Comparison of ENCODE assay signal across 8 cellular contexts in the genomic region with DNA sequence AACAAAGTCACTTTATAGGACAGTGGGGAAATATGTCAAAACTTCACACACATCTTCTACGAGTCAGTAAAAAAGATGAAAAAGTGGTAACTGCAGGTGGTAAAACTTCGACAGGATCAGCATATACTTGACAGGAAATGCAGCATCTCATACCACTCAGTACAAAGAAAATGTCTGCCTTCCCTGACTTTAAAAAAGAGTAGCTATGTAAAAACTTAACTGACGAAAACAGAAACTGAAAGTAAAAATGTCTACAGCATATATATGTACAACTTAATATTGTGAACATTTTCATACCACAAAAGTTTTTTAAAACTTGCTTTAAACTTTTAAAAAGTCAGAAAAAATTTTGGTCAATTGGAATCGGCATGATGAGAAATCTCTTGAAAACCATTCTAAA. TPM values are rescaled to one million over a fixed set of nuclear protein-coding genes. Genes with fewer than 3 reads are reported as not detected.
DNase-seq lines count a peak whose midpoint lies in the region; FAIRE-seq and TF ChIP-seq lines count a peak whose summit lies in the region.

No MANE protein-coding gene starts in this region.

- peaks cover 28% of the 10 kb centered on the region for H3K36me3 Mint-ChIP-seq in Caco-2 (ENCODE audit: insufficient read depth, unreplicated experiment)
- peaks cover 27% of the 10 kb centered on the region for H3K36me3 Mint-ChIP-seq in activated naive CD8-positive, alpha-beta T cell treated with anti-CD3 and anti-CD28 coated beads for 36 hours

- peak overlapping the region; percentile 90 for H3K4me3 Mint-ChIP-seq in Caco-2 (ENCODE audit: unreplicated experiment)
- peak overlapping the region; percentile 85 for H3K4me3 Mint-ChIP-seq in activated naive CD8-positive, alpha-beta T cell treated with anti-CD3 and anti-CD28 coated beads for 36 hours

- WGBS in thymus: under 1% methylated on average over 4 of the region's 4 CpGs

- no peaks in the 10 kb centered on the region for H3K9me3 Mint-ChIP-seq in Caco-2 (ENCODE audit: unreplicated experiment)
- H3K9me3 Mint-ChIP-seq in activated naive CD8-positive, alpha-beta T cell treated with anti-CD3 and anti-CD28 coated beads for 36 hours: no peaks in the 10 kb centered on the region

- no peaks in the 10 kb centered on the region for H3K27me3 Mint-ChIP-seq in Caco-2 (ENCODE audit: insufficient read depth, unreplicated experiment)
- no peaks in the 10 kb centered on the region for H3K27me3 Mint-ChIP-seq in activated naive CD8-positive, alpha-beta T cell treated with anti-CD3 and anti-CD28 coated beads for 36 hours

- H2AFZ ChIP-seq in keratinocyte (ENCODE audit: control insufficient read depth, low read length): no peak overlapping the region

- no peak for FAIRE-seq in keratinocyte (lab: Jason Lieb, UNC)

- H3K27ac ChIP-seq in HUES48 (ENCODE audit: low read depth, low read length) (peak overlapping the region; percentile 95), keratinocyte (ENCODE audit: control insufficient read depth, insufficient read depth, low read length) (peak overlapping the region; percentile 87), thymus (ENCODE audit: low read depth) (peak overlapping the region; percentile 95)

- H3K4me1 ChIP-seq in Caco-2 (peaks cover 14% of the 10 kb centered on the region), HUES48 (ENCODE audit: control insufficient read depth, insufficient read depth, low read length) (peaks cover 10% of the 10 kb centered on the region; the same call in 1 of the 2 replicates), keratinocyte (ENCODE audit: control insufficient read depth, extremely low read depth, insufficient read depth, low read length) (peaks cover 14% of the 10 kb centered on the region), thymus (ENCODE audit: control insufficient read depth, insufficient read depth, low read length) (peaks cover 7% of the 10 kb centered on the region)

- no peaks in the 10 kb centered on the region for H4K20me1 ChIP-seq in keratinocyte (ENCODE audit: control insufficient read depth, extremely low read depth, insufficient read depth, low read length)

- peaks cover 14% of the 10 kb centered on the region for H3K4me1 Mint-ChIP-seq in Caco-2 (ENCODE audit: low read depth, unreplicated experiment)
- peaks cover 28% of the 10 kb centered on the region for H3K4me1 Mint-ChIP-seq in activated naive CD8-positive, alpha-beta T cell treated with anti-CD3 and anti-CD28 coated beads for 36 hours

- CTCF ChIA-PET in Caco-2 (lab: Charles Lee): interaction anchor here (1.0 kb wide), 1 partner anchor 65 kb away, joined by 6 read pairs; no protein-coding TSS in a partner anchor

- no peaks in the 10 kb centered on the region for H3K9me3 ChIP-seq in Caco-2
- H3K9me3 ChIP-seq in HUES48 (ENCODE audit: control insufficient read depth, insufficient read depth, low read length): no peaks in the 10 kb centered on the region
- H3K9me3 ChIP-seq in keratinocyte (ENCODE audit: control insufficient read depth, low read depth, low read length): no peaks in the 10 kb centered on the region
- no peaks in the 10 kb centered on the region for H3K9me3 ChIP-seq in thymus (ENCODE audit: control insufficient read depth)

- dilution Hi-C loops in keratinocyte (cut with MboI; ENCODE audit: extremely low pct_ligation_motif_present, low sequenced_read_pairs): no loop called here

- POLR2A ChIA-PET in Caco-2 (lab: Charles Lee): interaction anchor here (0.7 to 0.8 kb wide), 2 partner anchors 42 to 326 kb away, joined by 3 to 4 read pairs; no protein-coding TSS in a partner anchor

- peaks cover 60% of the 10 kb centered on the region for H3K79me2 ChIP-seq in keratinocyte (ENCODE audit: control insufficient read depth, insufficient read depth, low read length)

- H3K4me2 ChIP-seq in keratinocyte (ENCODE audit: control insufficient read depth, extremely low read depth, insufficient read depth, low read depth, low read length): peak overlapping the region; percentile 74

- TF ChIP-seq CTCF in Caco-2 (IDR thresholded peaks at IDR 0.05; ENCODE audit: insufficient read depth in 1 of 2, low read depth in 1 of 2, low read length in 1 of 2, severe bottlenecking in 1 of 2, unreplicated experiment in 1 of 2) (no peak), keratinocyte (optimal IDR thresholded peaks at IDR 0.05 in 1 of 3, IDR thresholded peaks at IDR 0.05 in 1 of 3, conservative IDR thresholded peaks at IDR 0.05 in 1 of 3; ENCODE audit: extremely low read depth in 1 of 3, insufficient read depth in 2 of 3, low read length in 3 of 3) (no peak)

- H3K27me3 ChIP-seq in Caco-2 (replicated peaks; ENCODE audit: control insufficient read depth, insufficient read depth, low read length) (no peaks in the 10 kb centered on the region), HUES48 (ENCODE audit: control insufficient read depth, insufficient read depth, low read length) (no peaks in the 10 kb centered on the region), keratinocyte (ENCODE audit: control insufficient read depth, extremely low read depth, insufficient read depth, low read length) (no peaks in the 10 kb centered on the region), thymus (ENCODE audit: control insufficient read depth, insufficient read depth) (no peaks in the 10 kb centered on the region)

- intact Hi-C loops in Caco-2 (cut with micrococcal nuclease; ENCODE audit: unreplicated experiment): loop anchor here (5.0 kb wide), 2 partner anchors 57 to 107 kb away; partner anchors contain the start of gene ATXN7L2

- H3K36me3 ChIP-seq in Caco-2 (ENCODE audit: control insufficient read depth, insufficient read depth, low read length) (no peaks in the 10 kb centered on the region; the same call in 1 of the 2 replicates), HUES48 (ENCODE audit: control insufficient read depth, insufficient read depth, low read length) (peaks cover 24% of the 10 kb centered on the region), keratinocyte (ENCODE audit: control insufficient read depth in 2 of 2, extremely low read depth in 1 of 2, insufficient read depth in 2 of 2, low read length in 2 of 2) (peaks cover 5 to 11% of the 10 kb centered on the region in 2 experiments), thymus (ENCODE audit: control insufficient read depth, insufficient read depth) (peaks cover 8% of the 10 kb centered on the region)

- H3K27ac Mint-ChIP-seq in Caco-2 (ENCODE audit: unreplicated experiment): peak overlapping the region; percentile 95
- peak overlapping the region; percentile 94 for H3K27ac Mint-ChIP-seq in activated naive CD8-positive, alpha-beta T cell treated with anti-CD3 and anti-CD28 coated beads for 36 hours

- no peak for DNase-seq in Caco-2
- no peak for DNase-seq in activated naive CD8-positive, alpha-beta T cell treated with anti-CD3 and anti-CD28 coated beads for 36 hours
- no peak for DNase-seq in keratinocyte (ENCODE audit: low read depth, low spot score)
- no peak for DNase-seq in activated effector memory CD4-positive, alpha-beta T cell treated with Interleukin-2 at 50 U/mL for 16 hours
- DNase-seq in AG20443 (ENCODE audit: low spot score): no peak
- no peak for DNase-seq in NCI-H1417 treated with DMSO at 0.1 percent for 48 hours (lab: John Stamatoyannopoulos, UW)

- BruUV-seq in Caco-2 (replicated peaks; lab: Mats Ljungman, UMichigan): no TSS peak

- H3K9ac ChIP-seq in HUES48 (ENCODE audit: low read depth, low read length): peak overlapping the region; percentile 73
- H3K9ac ChIP-seq in keratinocyte (ENCODE audit: control insufficient read depth, extremely low read depth, insufficient read depth, low read length): peak overlapping the region; percentile 89

- H3K4me3 ChIP-seq in Caco-2 (ENCODE audit: low read depth, low read length) (peak overlapping the region; percentile 61), HUES48 (ENCODE audit: low read depth, low read length) (peak overlapping the region; percentile 97), keratinocyte (ENCODE audit: control insufficient read depth in 2 of 3, extremely low read depth in 1 of 3, insufficient read depth in 2 of 3, low read depth in 1 of 3, low read length in 3 of 3) (peak overlapping the region; percentile 97 to 100 (median 100)), thymus (ENCODE audit: low read length) (peak overlapping the region; percentile 92)

- no peaks in the 10 kb centered on the region for H3K9me1 ChIP-seq in keratinocyte (ENCODE audit: control insufficient read depth, extremely low read depth, insufficient read depth, low read length)

RNA-seq across cellular contexts. Expression of gene PSMA5, which starts 0.9 kb away (rescaled TPM):
- total RNA-seq in Caco-2 (2022): 82.7 and 97.8 TPM in 2 replicates
- total RNA-seq in activated naive CD8-positive, alpha-beta T cell treated with anti-CD3 and anti-CD28 coated beads for 36 hours: 100 to 1,000 TPM; 247 to 252 TPM
- polyA plus RNA-seq in keratinocyte (111 to 150 TPM (median 131 TPM) in 3 replicates), thymus (72.3 TPM)
- 24.7 TPM for polyA plus RNA-seq in keratinocyte (2011; ENCODE audit: low read depth)
- polyA plus RNA-seq in keratinocyte (2011; cell fraction: cytosol; rRNA removed): 97.8 and 148 TPM in 2 replicates
- 79.7 and 90.6 TPM in 2 replicates for polyA plus RNA-seq in keratinocyte (2011; cell fraction: nucleus; rRNA removed)
- 85.8 and 91.0 TPM in 2 replicates for polyA plus RNA-seq in keratinocyte (2012; ENCODE audit: low replicate concordance)
- polyA minus RNA-seq in keratinocyte: 24.1 to 77.7 TPM (median 57.8 TPM) in 3 replicates
- polyA minus RNA-seq in keratinocyte (2011; cell fraction: cytosol; rRNA and poly(A)+ RNA removed): 48.9 TPM
- 14.5 and 24.8 TPM in 2 replicates for polyA minus RNA-seq in keratinocyte (2011; cell fraction: nucleus; rRNA and poly(A)+ RNA removed)

RNA-seq across cellular contexts. Expression of gene SORT1, which starts 27.7 kb away (rescaled TPM):
- 65.2 and 67.1 TPM in 2 replicates for total RNA-seq in Caco-2 (2022)
- total RNA-seq in activated naive CD8-positive, alpha-beta T cell treated with anti-CD3 and anti-CD28 coated beads for 36 hours: 1 to 10 TPM; 5.6 to 6.6 TPM
- polyA plus RNA-seq in keratinocyte: 1.3 to 2.8 TPM (median 1.6 TPM) in 3 replicates
- polyA plus RNA-seq in keratinocyte (2011; ENCODE audit: low read depth): 25.9 TPM
- polyA plus RNA-seq in keratinocyte (2011; cell fraction: cytosol; rRNA removed): 0.92 and 2.3 TPM in 2 replicates
- 3.3 and 4.3 TPM in 2 replicates for polyA plus RNA-seq in keratinocyte (2011; cell fraction: nucleus; rRNA removed)
- 2.0 and 12.2 TPM in 2 replicates for polyA plus RNA-seq in keratinocyte (2012; ENCODE audit: low replicate concordance)
- 5.3 to 9.3 TPM (median 7.2 TPM) in 3 replicates for polyA minus RNA-seq in keratinocyte
- polyA minus RNA-seq in keratinocyte (2011; cell fraction: cytosol; rRNA and poly(A)+ RNA removed): 4.6 TPM
- polyA minus RNA-seq in keratinocyte (2011; cell fraction: nucleus; rRNA and poly(A)+ RNA removed): 9.5 and 10.1 TPM in 2 replicates
- polyA plus RNA-seq in thymus: 10.3 TPM

RNA-seq across cellular contexts. Expression of gene SYPL2, which starts 41.0 kb away (rescaled TPM):
- 0.32 and 0.45 TPM in 2 replicates for total RNA-seq in Caco-2 (2022)
- total RNA-seq in activated naive CD8-positive, alpha-beta T cell treated with anti-CD3 and anti-CD28 coated beads for 36 hours: not detected
- polyA plus RNA-seq in keratinocyte (not detected in 3 replicates), thymus (0.34 TPM)
- polyA plus RNA-seq in keratinocyte (2011; ENCODE audit: low read depth): not detected
- polyA plus RNA-seq in keratinocyte (2011; cell fraction: cytosol; rRNA removed): not detected in 2 replicates
- polyA plus RNA-seq in keratinocyte (2011; cell fraction: nucleus; rRNA removed): not detected in 2 replicates
- polyA plus RNA-seq in keratinocyte (2012; ENCODE audit: low replicate concordance): not detected in 2 replicates
- polyA minus RNA-seq in keratinocyte: not detected in 3 replicates
- polyA minus RNA-seq in keratinocyte (2011; cell fraction: cytosol; rRNA and poly(A)+ RNA removed): not detected
- polyA minus RNA-seq in keratinocyte (2011; cell fraction: nucleus; rRNA and poly(A)+ RNA removed): not detected in 2 replicates

RNA-seq across cellular contexts. Expression of gene ATXN7L2, which starts 58.3 kb away (rescaled TPM):
- total RNA-seq in Caco-2 (2022): 3.9 and 4.0 TPM in 2 replicates
- total RNA-seq in activated naive CD8-positive, alpha-beta T cell treated with anti-CD3 and anti-CD28 coated beads for 36 hours: 10 to 100 TPM; 14.6 to 15.6 TPM
- polyA plus RNA-seq in keratinocyte (1.2 to 2.0 TPM (median 1.5 TPM) in 3 replicates), thymus (19.6 TPM)
- 1.2 TPM for polyA plus RNA-seq in keratinocyte (2011; ENCODE audit: low read depth)
- 0.51 and 1.2 TPM in 2 replicates for polyA plus RNA-seq in keratinocyte (2011; cell fraction: cytosol; rRNA removed)
- polyA plus RNA-seq in keratinocyte (2011; cell fraction: nucleus; rRNA removed): 3.9 and 5.1 TPM in 2 replicates
- polyA plus RNA-seq in keratinocyte (2012; ENCODE audit: low replicate concordance): 1.9 and 2.4 TPM in 2 replicates
- 0.59 to 1.8 TPM (median 0.93 TPM) in 3 replicates for polyA minus RNA-seq in keratinocyte
- 2.3 TPM for polyA minus RNA-seq in keratinocyte (2011; cell fraction: cytosol; rRNA and poly(A)+ RNA removed)
- polyA minus RNA-seq in keratinocyte (2011; cell fraction: nucleus; rRNA and poly(A)+ RNA removed): 1.0 and 1.8 TPM in 2 replicates
